Comparison of ENCODE assay signal across 8 cellular contexts in genomic region chr3:46923559-46924350, GRCh38. TPM values are rescaled to one million over a fixed set of nuclear protein-coding genes. Genes with fewer than 3 reads are reported as not detected.
DNase-seq lines count a peak whose midpoint lies in the region; ATAC-seq, FAIRE-seq and TF ChIP-seq lines count a peak whose summit lies in the region.

No MANE protein-coding gene starts in this region.

- H3K27me3 Mint-ChIP-seq in WTC11 (ENCODE audit: low read depth) (no peaks in the 10 kb centered on the region; the same call in 1 of the 2 replicates), mesothelial cell of epicardium (ENCODE audit: low read depth) (no peaks in the 10 kb centered on the region)
- H3K27me3 Mint-ChIP-seq in effector memory CD8-positive, alpha-beta T cell = no peaks in the 10 kb centered on the region

- H3K27ac Mint-ChIP-seq in WTC11 (no peak overlapping the region), mesothelial cell of epicardium (no peak overlapping the region)
- H3K27ac Mint-ChIP-seq in effector memory CD8-positive, alpha-beta T cell = peak overlapping the region; percentile 68 to 88

- in situ Hi-C loops in ACHN (cut with HindIII; ENCODE audit: low pct_ligation_motif_present, low pct_unique_long_range_greater_than_20kb, low sequenced_read_pairs) = no loop called here

- peak; percentile 37; the same call in 1 of the 2 replicates for TF ChIP-seq CTCF in WTC11 (IDR thresholded peaks at IDR 0.05)
- peak; percentile 63 for TF ChIP-seq CTCF in mesothelial cell of epicardium (IDR thresholded peaks at IDR 0.05; ENCODE audit: unreplicated experiment)

- H3K36me3 Mint-ChIP-seq in WTC11 = peaks cover 54% of the 10 kb centered on the region
- peaks cover 56% of the 10 kb centered on the region for H3K36me3 Mint-ChIP-seq in effector memory CD8-positive, alpha-beta T cell (ENCODE audit: insufficient read depth)
- H3K36me3 Mint-ChIP-seq in mesothelial cell of epicardium = peaks cover 38% of the 10 kb centered on the region

- peak; percentile 41 for DNase-seq in ACHN
- DNase-seq in GM19239 (ENCODE audit: insufficient read length, low spot score) = no peak
- DNase-seq in WTC11 (ENCODE audit: low spot score) = peak; percentile 69
- DNase-seq in effector memory CD8-positive, alpha-beta T cell = peak; percentile 35 to 44 (median 38)
- DNase-seq in mesothelial cell of epicardium (ENCODE audit: low spot score in 2 of 2, unreplicated experiment in 2 of 2) = no peak
- DNase-seq in NCI-H2171 (lab: John Stamatoyannopoulos, UW) = no peak
- no peak for DNase-seq in activated CD4-positive, CD25-positive, alpha-beta regulatory T cell (lab: John Stamatoyannopoulos, UW)

- ATAC-seq in WTC11 (peak; percentile 84), HG02852 (IDR thresholded peaks at IDR 0.05; ENCODE audit: unreplicated experiment) (no peak)
- peak; percentile 43 for ATAC-seq in effector memory CD8-positive, alpha-beta T cell (replicated peaks)

- CTCF ChIA-PET in WTC11 (lab: Charles Lee) = interaction anchor here (0.6 to 5.9 kb wide), 39 partner anchors 10 to 1014 kb away, joined by 3 to 59 read pairs (median 5); partner anchors contain the start of genes CCDC12, NBEAL2, PRSS50 and PTPN23

- FAIRE-seq in GM19239 (lab: Jason Lieb, UNC) = peak; percentile 26

- H3K9me3 Mint-ChIP-seq in WTC11 (peaks cover 3% of the 10 kb centered on the region; the same call in 1 of the 2 replicates), mesothelial cell of epicardium (peaks cover 14% of the 10 kb centered on the region)
- H3K9me3 Mint-ChIP-seq in effector memory CD8-positive, alpha-beta T cell = peaks cover 3 to 6% of the 10 kb centered on the region in 2 donors

- no peak overlapping the region for H3K4me3 Mint-ChIP-seq in WTC11
- peak overlapping the region in 1 of 2 donors; percentile 53 for H3K4me3 Mint-ChIP-seq in effector memory CD8-positive, alpha-beta T cell
- H3K4me3 Mint-ChIP-seq in mesothelial cell of epicardium = no peak overlapping the region

- H3K4me1 Mint-ChIP-seq in WTC11 (no peaks in the 10 kb centered on the region), mesothelial cell of epicardium (no peaks in the 10 kb centered on the region)
- H3K4me1 Mint-ChIP-seq in effector memory CD8-positive, alpha-beta T cell (ENCODE audit: low read depth in 2 of 2) = peaks cover 38% of the 10 kb centered on the region in 2 donors

- POLR2A ChIA-PET in WTC11 (lab: Charles Lee) = interaction anchor here (0.8 kb wide), 1 partner anchor 12 kb away, joined by 3 read pairs; no protein-coding TSS in a partner anchor

TF ChIP-seq in WTC11, 78 proteins besides CTCF, POLR2A, EP300 and RAD21:
- no peak for TF ChIP-seq ZNF317 (CRISPR knock-in tag; IDR thresholded peaks at IDR 0.05; ENCODE audit: borderline replicate concordance, low read depth)
- 0 out of 2 replicates have a peak, but pooled peaks have one; percentile 46 for TF ChIP-seq ZNF423 (CRISPR knock-in tag; IDR thresholded peaks at IDR 0.05)
- TF ChIP-seq PRDM15 (CRISPR knock-in tag; IDR thresholded peaks at IDR 0.05) = 0 out of 2 replicates have a peak, but pooled peaks have one; percentile 20
TF ChIP-seq in WTC11: peak in this region for 2.

RNA-seq across cellular contexts. Expression of gene PTH1R, which starts 46.2 kb away (rescaled TPM):
- total RNA-seq in WTC11 (2021) = 4.0 to 12.0 TPM (median 5.6 TPM) in 3 replicates
- total RNA-seq in mesothelial cell of epicardium = 34.3 to 38.0 TPM (median 36.4 TPM) in 3 replicates

RNA-seq across cellular contexts. Expression of gene CCDC12, which starts 52.8 kb away (rescaled TPM):
- 50.3 to 59.1 TPM (median 55.9 TPM) in 3 replicates for total RNA-seq in WTC11 (2021)
- 49.7 to 52.4 TPM (median 50.5 TPM) in 3 replicates for total RNA-seq in mesothelial cell of epicardium

RNA-seq across cellular contexts. Expression of gene NBEAL2, which starts 55.7 kb away (rescaled TPM):
- total RNA-seq in WTC11 (2021) = 64.0 to 80.0 TPM (median 64.3 TPM) in 3 replicates
- total RNA-seq in mesothelial cell of epicardium = 83.5 to 86.9 TPM (median 84.2 TPM) in 3 replicates

Comparison
In these comparisons a context has a peak if more than half of its experiments do, and no peak if none do; other contexts are left out.
1. DNase-seq: peak in ACHN (single experiment), WTC11 (single experiment) and effector memory CD8-positive, alpha-beta T cell (3 of 3); none in GM19239 (single experiment), mesothelial cell of epicardium (0 of 2), NCI-H2171 (single experiment) and activated CD4-positive, CD25-positive, alpha-beta regulatory T cell (0 of 4).
2. H3K27ac Mint-ChIP-seq: peak in effector memory CD8-positive, alpha-beta T cell (2 of 2); none in WTC11 (single experiment) and mesothelial cell of epicardium (single experiment).